Comparison of ENCODE assay signal across 8 cellular contexts in genomic region chr11:2137202-2138071, GRCh38. TPM values are rescaled to one million over a fixed set of nuclear protein-coding genes. Genes with fewer than 3 reads are reported as not detected.
A peak's percentile ranks its signal among the peaks of the same experiment; 100 is the strongest.
DNase-seq lines count a peak whose midpoint lies in the region; ATAC-seq and TF ChIP-seq lines count a peak whose summit lies in the region.

No MANE protein-coding gene starts in this region.

- H3K9me3 Mint-ChIP-seq in activated naive CD8-positive, alpha-beta T cell treated with anti-CD3 and anti-CD28 coated beads, Interleukin-2, amount 10 ng/mL, durations not matched to agents 7 days and 5 days, result no peaks in the 10 kb centered on the region
- no peaks in the 10 kb centered on the region for H3K9me3 Mint-ChIP-seq in activated naive CD8-positive, alpha-beta T cell treated with anti-CD3 and anti-CD28 coated beads for 36 hours

- no peak for TF ChIP-seq POLR2A in uterus (IDR thresholded peaks at IDR 0.05)

- H3K4me3 ChIP-seq in liver (ENCODE audit: low read depth in 1 of 3, low read length in 3 of 3) (peak overlapping the region in 1 of 3 donors; percentile 30), uterus (peak overlapping the region; percentile 24 to 35)

- peaks cover 1% of the 10 kb centered on the region for H3K4me1 Mint-ChIP-seq in activated naive CD8-positive, alpha-beta T cell treated with anti-CD3 and anti-CD28 coated beads, Interleukin-2, amount 10 ng/mL, durations not matched to agents 7 days and 5 days
- H3K4me1 Mint-ChIP-seq in activated naive CD8-positive, alpha-beta T cell treated with anti-CD3 and anti-CD28 coated beads for 36 hours, result peaks cover 14% of the 10 kb centered on the region

- TF ChIP-seq RAD21 in liver (IDR thresholded peaks at IDR 0.05), result no peak

- H3K9ac ChIP-seq in liver (ENCODE audit: low read depth in 1 of 2, low read length in 2 of 2), result no peak overlapping the region

- no peak overlapping the region for H3K4me3 Mint-ChIP-seq in activated naive CD8-positive, alpha-beta T cell treated with anti-CD3 and anti-CD28 coated beads, Interleukin-2, amount 10 ng/mL, durations not matched to agents 7 days and 5 days
- H3K4me3 Mint-ChIP-seq in activated naive CD8-positive, alpha-beta T cell treated with anti-CD3 and anti-CD28 coated beads for 36 hours, result no peak overlapping the region

- peak overlapping the region; percentile 34 to 65 for H3K27ac ChIP-seq in liver (ENCODE audit: low read depth in 1 of 2, low read length in 2 of 2)
- peak overlapping the region in 1 of 2 donors; percentile 56 for H3K27ac ChIP-seq in uterus

- H3K27me3 Mint-ChIP-seq in activated naive CD8-positive, alpha-beta T cell treated with anti-CD3 and anti-CD28 coated beads, Interleukin-2, amount 10 ng/mL, durations not matched to agents 7 days and 5 days, result peaks cover 65% of the 10 kb centered on the region
- peaks cover 78% of the 10 kb centered on the region for H3K27me3 Mint-ChIP-seq in activated naive CD8-positive, alpha-beta T cell treated with anti-CD3 and anti-CD28 coated beads for 36 hours

- H3K9me3 ChIP-seq in liver (ENCODE audit: control insufficient read depth in 4 of 4, low read length in 3 of 4), result no peaks in the 10 kb centered on the region
- no peaks in the 10 kb centered on the region for H3K9me3 ChIP-seq in uterus

- no peak overlapping the region for H3K27ac Mint-ChIP-seq in activated naive CD8-positive, alpha-beta T cell treated with anti-CD3 and anti-CD28 coated beads, Interleukin-2, amount 10 ng/mL, durations not matched to agents 7 days and 5 days
- no peak overlapping the region for H3K27ac Mint-ChIP-seq in activated naive CD8-positive, alpha-beta T cell treated with anti-CD3 and anti-CD28 coated beads for 36 hours

- no peaks in the 10 kb centered on the region for H3K36me3 Mint-ChIP-seq in activated naive CD8-positive, alpha-beta T cell treated with anti-CD3 and anti-CD28 coated beads, Interleukin-2, amount 10 ng/mL, durations not matched to agents 7 days and 5 days
- H3K36me3 Mint-ChIP-seq in activated naive CD8-positive, alpha-beta T cell treated with anti-CD3 and anti-CD28 coated beads for 36 hours, result no peaks in the 10 kb centered on the region

- H3K36me3 ChIP-seq in liver (ENCODE audit: control insufficient read depth in 4 of 4, insufficient read depth in 3 of 4, low read depth in 1 of 4, low read length in 3 of 4), result peaks cover 2 to 20% (median 15%) of the 10 kb centered on the region in 4 donors
- H3K36me3 ChIP-seq in uterus, result no peaks in the 10 kb centered on the region

- WGBS in liver, result 37% methylated on average over 51 of the region's 51 CpGs

- intact Hi-C loops in uterus (cut with DNase I; ENCODE audit: low total_unique reads), result no loop called here

- peak; percentile 37 for DNase-seq in activated naive CD8-positive, alpha-beta T cell treated with anti-CD3 and anti-CD28 coated beads, Interleukin-2, amount 10 ng/mL, durations not matched to agents 7 days and 5 days
- no peak for DNase-seq in activated naive CD8-positive, alpha-beta T cell treated with anti-CD3 and anti-CD28 coated beads for 36 hours
- DNase-seq in T47D (ENCODE audit: low read depth in 1 of 2, low spot score in 1 of 2) (peak; percentile 78 to 91), uterus (peak; percentile 71 to 72)
- DNase-seq in activated CD4-positive, alpha-beta T cell treated with anti-CD3 and anti-CD28 coated beads for 1 hour, result no peak

- H3K27me3 ChIP-seq in liver (ENCODE audit: control insufficient read depth in 4 of 4, insufficient read depth in 4 of 4, low read length in 3 of 4), result no peaks in the 10 kb centered on the region
- peaks cover 8 to 21% of the 10 kb centered on the region in 2 donors for H3K27me3 ChIP-seq in uterus

- ATAC-seq in activated naive CD8-positive, alpha-beta T cell treated with anti-CD3 and anti-CD28 coated beads, Interleukin-2, amount 10 ng/mL, durations not matched to agents 7 days and 5 days (ENCODE audit: low read depth), result no peak
- no peak for ATAC-seq in GM21717 (IDR thresholded peaks at IDR 0.05; ENCODE audit: unreplicated experiment)
- no peak for ATAC-seq in HG03354 (IDR thresholded peaks at IDR 0.05; ENCODE audit: poor library complexity, severe bottlenecking, unreplicated experiment)

- TF ChIP-seq CTCF in liver (IDR thresholded peaks at IDR 0.05; ENCODE audit: low read depth, low read length, missing input control), result no peak
- no peak for TF ChIP-seq CTCF in uterus (IDR thresholded peaks at IDR 0.05)

- H3K4me1 ChIP-seq in liver (ENCODE audit: control insufficient read depth in 4 of 4, insufficient read depth in 4 of 4, low read length in 3 of 4) (peaks cover 15 to 57% (median 37%) of the 10 kb centered on the region in 4 donors), uterus (peaks cover 0 to 14% of the 10 kb centered on the region in 2 donors)

- in situ Hi-C loops in T47D (cut with HindIII; ENCODE audit: low pct_unique_long_range_greater_than_20kb, low sequenced_read_pairs), result no loop called here

- POLR2A ChIA-PET in activated naive CD8-positive, alpha-beta T cell treated with anti-CD3 and anti-CD28 coated beads, Interleukin-2, amount 10 ng/mL, durations not matched to agents 7 days and 5 days (lab: Charles Lee), result no interaction called here

TF ChIP-seq in liver, 16 proteins besides CTCF, POLR2A, EP300 and RAD21:
- TF ChIP-seq HNF4G (IDR thresholded peaks at IDR 0.05), result no peak
- TF ChIP-seq JUND (IDR thresholded peaks at IDR 0.05), result no peak
- no peak for TF ChIP-seq SP1 (IDR thresholded peaks at IDR 0.05)
- TF ChIP-seq, protein P1, sequence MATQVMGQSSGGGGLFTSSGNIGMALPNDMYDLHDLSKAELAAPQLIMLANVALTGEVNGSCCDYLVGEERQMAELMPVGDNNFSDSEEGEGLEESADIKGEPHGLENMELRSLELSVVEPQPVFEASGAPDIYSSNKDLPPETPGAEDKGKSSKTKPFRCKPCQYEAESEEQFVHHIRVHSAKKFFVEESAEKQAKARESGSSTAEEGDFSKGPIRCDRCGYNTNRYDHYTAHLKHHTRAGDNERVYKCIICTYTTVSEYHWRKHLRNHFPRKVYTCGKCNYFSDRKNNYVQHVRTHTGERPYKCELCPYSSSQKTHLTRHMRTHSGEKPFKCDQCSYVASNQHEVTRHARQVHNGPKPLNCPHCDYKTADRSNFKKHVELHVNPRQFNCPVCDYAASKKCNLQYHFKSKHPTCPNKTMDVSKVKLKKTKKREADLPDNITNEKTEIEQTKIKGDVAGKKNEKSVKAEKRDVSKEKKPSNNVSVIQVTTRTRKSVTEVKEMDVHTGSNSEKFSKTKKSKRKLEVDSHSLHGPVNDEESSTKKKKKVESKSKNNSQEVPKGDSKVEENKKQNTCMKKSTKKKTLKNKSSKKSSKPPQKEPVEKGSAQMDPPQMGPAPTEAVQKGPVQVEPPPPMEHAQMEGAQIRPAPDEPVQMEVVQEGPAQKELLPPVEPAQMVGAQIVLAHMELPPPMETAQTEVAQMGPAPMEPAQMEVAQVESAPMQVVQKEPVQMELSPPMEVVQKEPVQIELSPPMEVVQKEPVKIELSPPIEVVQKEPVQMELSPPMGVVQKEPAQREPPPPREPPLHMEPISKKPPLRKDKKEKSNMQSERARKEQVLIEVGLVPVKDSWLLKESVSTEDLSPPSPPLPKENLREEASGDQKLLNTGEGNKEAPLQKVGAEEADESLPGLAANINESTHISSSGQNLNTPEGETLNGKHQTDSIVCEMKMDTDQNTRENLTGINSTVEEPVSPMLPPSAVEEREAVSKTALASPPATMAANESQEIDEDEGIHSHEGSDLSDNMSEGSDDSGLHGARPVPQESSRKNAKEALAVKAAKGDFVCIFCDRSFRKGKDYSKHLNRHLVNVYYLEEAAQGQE (IDR thresholded peaks at IDR 0.05), result no peak
- TF ChIP-seq TAF1 (conservative IDR thresholded peaks at IDR 0.05), result no peak
- no peak for TF ChIP-seq HNF4A (conservative IDR thresholded peaks at IDR 0.05)
- no peak for TF ChIP-seq ZBTB33 (IDR thresholded peaks at IDR 0.05)
- no peak for TF ChIP-seq MAX (IDR thresholded peaks at IDR 0.05)
- no peak for TF ChIP-seq NR2F2 (IDR thresholded peaks at IDR 0.05)

RNA-seq across cellular contexts. Expression of gene IGF2, which starts 1.8 kb away (rescaled TPM):
- not detected for total RNA-seq in activated naive CD8-positive, alpha-beta T cell treated with anti-CD3 and anti-CD28 coated beads, Interleukin-2, amount 10 ng/mL, durations not matched to agents 7 days and 5 days
- under 1 TPM; 0.06 to 0.08 TPM for total RNA-seq in activated naive CD8-positive, alpha-beta T cell treated with anti-CD3 and anti-CD28 coated beads for 36 hours
- total RNA-seq in liver (1,000 to 10,000 TPM in 1 of 2 donors, 10 to 100 TPM in 1; 70.5 to 1,440 TPM), uterus (100 to 1,000 TPM in 3 of 4 donors, 10 to 100 TPM in 1; 54.1 to 347 (median 188) TPM)
- 100 to 1,000 TPM; 125 to 259 TPM for polyA plus RNA-seq in liver

RNA-seq across cellular contexts. Expression of gene INS, which starts 23.6 kb away (rescaled TPM):
- not detected for total RNA-seq in activated naive CD8-positive, alpha-beta T cell treated with anti-CD3 and anti-CD28 coated beads, Interleukin-2, amount 10 ng/mL, durations not matched to agents 7 days and 5 days
- not detected for total RNA-seq in activated naive CD8-positive, alpha-beta T cell treated with anti-CD3 and anti-CD28 coated beads for 36 hours
- under 1 TPM in 1 of 2 donors, not detected in 1; 0.37 TPM for total RNA-seq in liver
- polyA plus RNA-seq in liver, result under 1 TPM in 1 of 2 donors, not detected in 1; 0.16 TPM
- total RNA-seq in uterus, result not detected

RNA-seq across cellular contexts. Expression of gene TH, which starts 34.2 kb away (rescaled TPM):
- not detected for total RNA-seq in activated naive CD8-positive, alpha-beta T cell treated with anti-CD3 and anti-CD28 coated beads, Interleukin-2, amount 10 ng/mL, durations not matched to agents 7 days and 5 days
- not detected for total RNA-seq in activated naive CD8-positive, alpha-beta T cell treated with anti-CD3 and anti-CD28 coated beads for 36 hours
- total RNA-seq in liver (not detected), uterus (1 to 10 TPM in 1 of 4 donors, under 1 TPM in 1, not detected in 2; 0.37 to 1.3 TPM)
- under 1 TPM; 0.13 to 0.24 TPM for polyA plus RNA-seq in liver

Comparison
In these comparisons a context has a peak if more than half of its experiments do, and no peak if none do; other contexts are left out.
1. DNase-seq: peak in activated naive CD8-positive, alpha-beta T cell treated with anti-CD3 and anti-CD28 coated beads, Interleukin-2, amount 10 ng/mL, durations not matched to agents 7 days and 5 days (single experiment), T47D (2 of 2) and uterus (2 of 2); none in activated naive CD8-positive, alpha-beta T cell treated with anti-CD3 and anti-CD28 coated beads for 36 hours (single experiment) and activated CD4-positive, alpha-beta T cell treated with anti-CD3 and anti-CD28 coated beads for 1 hour (single experiment).
2. RNA of gene IGF2, which starts 1.8 kb away (total RNA-seq): 70.5 to 1,440 TPM in liver and 54.1 to 347 TPM in uterus; 0.06 to 0.08 TPM in activated naive CD8-positive, alpha-beta T cell treated with anti-CD3 and anti-CD28 coated beads for 36 hours and not detected in activated naive CD8-positive, alpha-beta T cell treated with anti-CD3 and anti-CD28 coated beads, Interleukin-2, amount 10 ng/mL, durations not matched to agents 7 days and 5 days; every median in the first group is over 10 times any median in the second.